ENCODE assay signal across 1 cellular context in the genomic region with DNA sequence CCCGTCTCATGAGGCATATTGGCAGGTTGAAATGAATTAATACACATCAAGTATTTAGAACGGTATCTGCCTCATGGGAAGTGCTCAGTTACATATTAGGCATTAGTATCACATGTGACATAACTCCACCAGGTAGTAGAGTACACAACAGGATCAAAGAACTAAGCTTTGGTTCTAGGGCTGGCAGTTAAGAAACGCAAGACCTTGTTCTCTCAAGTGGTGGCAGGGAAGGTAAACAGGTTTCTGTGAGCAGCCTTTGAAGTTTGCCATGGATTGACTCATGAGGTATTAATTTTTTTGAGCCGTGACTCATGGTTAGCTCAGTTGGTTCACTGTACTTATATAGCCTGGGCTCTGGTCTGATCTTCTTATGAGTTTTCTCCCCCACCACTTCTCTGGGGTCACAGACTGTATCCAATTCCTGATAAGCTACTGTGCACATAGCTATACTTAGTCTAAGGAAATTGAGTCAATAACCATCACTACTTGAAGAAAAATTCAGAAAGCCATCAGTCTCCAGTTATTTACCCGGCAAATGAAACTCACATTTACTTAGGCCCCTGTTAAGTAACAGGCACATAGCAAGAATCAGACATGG.
TF ChIP-seq lines count a peak whose summit lies in the region.

No MANE protein-coding gene starts in this region.

TF ChIP-seq in HepG2, 621 proteins besides CTCF, POLR2A, EP300 and RAD21 (continued from another document and continues in another):
- TF ChIP-seq NAIF1 (CRISPR knock-in tag; IDR thresholded peaks at IDR 0.05; ENCODE audit: borderline replicate concordance) = no peak
- peak; percentile 74 for TF ChIP-seq KDM1A (CRISPR knock-in tag; IDR thresholded peaks at IDR 0.05)
- TF ChIP-seq SRSF9 (IDR thresholded peaks at IDR 0.05; ENCODE audit: borderline replicate concordance, insufficient read depth, low read depth, low read length, poor library complexity, severe bottlenecking) = no peak
- peak; percentile 75 for TF ChIP-seq ZNF430 (CRISPR knock-in tag; IDR thresholded peaks at IDR 0.05)
- peak; percentile 62; the same call in 1 of the 2 replicates for TF ChIP-seq HNRNPUL1 (IDR thresholded peaks at IDR 0.05; ENCODE audit: low read depth, low read length)
- no peak for TF ChIP-seq RARG (CRISPR knock-in tag; IDR thresholded peaks at IDR 0.05; ENCODE audit: low read depth)
- TF ChIP-seq ZKSCAN5 (CRISPR knock-in tag; IDR thresholded peaks at IDR 0.05) = no peak
- TF ChIP-seq ZFAT (CRISPR knock-in tag; conservative IDR thresholded peaks at IDR 0.05) = no peak
- no peak for TF ChIP-seq ZNF501 (CRISPR knock-in tag; IDR thresholded peaks at IDR 0.05)
- no peak for TF ChIP-seq ZC3H4 (CRISPR knock-in tag; IDR thresholded peaks at IDR 0.05; ENCODE audit: borderline replicate concordance)
- TF ChIP-seq SRSF4 (IDR thresholded peaks at IDR 0.05; ENCODE audit: low read depth, low read length, poor library complexity, severe bottlenecking) = no peak
- TF ChIP-seq NFKB2 (CRISPR knock-in tag; IDR thresholded peaks at IDR 0.05; ENCODE audit: borderline replicate concordance) = no peak
- TF ChIP-seq, protein P1, sequence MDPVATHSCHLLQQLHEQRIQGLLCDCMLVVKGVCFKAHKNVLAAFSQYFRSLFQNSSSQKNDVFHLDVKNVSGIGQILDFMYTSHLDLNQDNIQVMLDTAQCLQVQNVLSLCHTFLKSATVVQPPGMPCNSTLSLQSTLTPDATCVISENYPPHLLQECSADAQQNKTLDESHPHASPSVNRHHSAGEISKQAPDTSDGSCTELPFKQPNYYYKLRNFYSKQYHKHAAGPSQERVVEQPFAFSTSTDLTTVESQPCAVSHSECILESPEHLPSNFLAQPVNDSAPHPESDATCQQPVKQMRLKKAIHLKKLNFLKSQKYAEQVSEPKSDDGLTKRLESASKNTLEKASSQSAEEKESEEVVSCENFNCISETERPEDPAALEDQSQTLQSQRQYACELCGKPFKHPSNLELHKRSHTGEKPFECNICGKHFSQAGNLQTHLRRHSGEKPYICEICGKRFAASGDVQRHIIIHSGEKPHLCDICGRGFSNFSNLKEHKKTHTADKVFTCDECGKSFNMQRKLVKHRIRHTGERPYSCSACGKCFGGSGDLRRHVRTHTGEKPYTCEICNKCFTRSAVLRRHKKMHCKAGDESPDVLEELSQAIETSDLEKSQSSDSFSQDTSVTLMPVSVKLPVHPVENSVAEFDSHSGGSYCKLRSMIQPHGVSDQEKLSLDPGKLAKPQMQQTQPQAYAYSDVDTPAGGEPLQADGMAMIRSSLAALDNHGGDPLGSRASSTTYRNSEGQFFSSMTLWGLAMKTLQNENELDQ (CRISPR knock-in tag; IDR thresholded peaks at IDR 0.05; ENCODE audit: borderline replicate concordance) = no peak
- TF ChIP-seq ZNF839 (CRISPR knock-in tag; IDR thresholded peaks at IDR 0.05; ENCODE audit: borderline replicate concordance) = no peak
- TF ChIP-seq, protein P2, sequence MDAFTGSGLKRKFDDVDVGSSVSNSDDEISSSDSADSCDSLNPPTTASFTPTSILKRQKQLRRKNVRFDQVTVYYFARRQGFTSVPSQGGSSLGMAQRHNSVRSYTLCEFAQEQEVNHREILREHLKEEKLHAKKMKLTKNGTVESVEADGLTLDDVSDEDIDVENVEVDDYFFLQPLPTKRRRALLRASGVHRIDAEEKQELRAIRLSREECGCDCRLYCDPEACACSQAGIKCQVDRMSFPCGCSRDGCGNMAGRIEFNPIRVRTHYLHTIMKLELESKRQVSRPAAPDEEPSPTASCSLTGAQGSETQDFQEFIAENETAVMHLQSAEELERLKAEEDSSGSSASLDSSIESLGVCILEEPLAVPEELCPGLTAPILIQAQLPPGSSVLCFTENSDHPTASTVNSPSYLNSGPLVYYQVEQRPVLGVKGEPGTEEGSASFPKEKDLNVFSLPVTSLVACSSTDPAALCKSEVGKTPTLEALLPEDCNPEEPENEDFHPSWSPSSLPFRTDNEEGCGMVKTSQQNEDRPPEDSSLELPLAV (CRISPR knock-in tag; conservative IDR thresholded peaks at IDR 0.05; ENCODE audit: low read depth) = no peak
- TF ChIP-seq RBAK (CRISPR knock-in tag; IDR thresholded peaks at IDR 0.05) = no peak
- TF ChIP-seq, protein P3, sequence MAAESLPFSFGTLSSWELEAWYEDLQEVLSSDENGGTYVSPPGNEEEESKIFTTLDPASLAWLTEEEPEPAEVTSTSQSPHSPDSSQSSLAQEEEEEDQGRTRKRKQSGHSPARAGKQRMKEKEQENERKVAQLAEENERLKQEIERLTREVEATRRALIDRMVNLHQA (CRISPR knock-in tag; IDR thresholded peaks at IDR 0.05) = no peak
- no peak for TF ChIP-seq HES4 (CRISPR knock-in tag; IDR thresholded peaks at IDR 0.05; ENCODE audit: borderline replicate concordance)
- TF ChIP-seq, protein P4, sequence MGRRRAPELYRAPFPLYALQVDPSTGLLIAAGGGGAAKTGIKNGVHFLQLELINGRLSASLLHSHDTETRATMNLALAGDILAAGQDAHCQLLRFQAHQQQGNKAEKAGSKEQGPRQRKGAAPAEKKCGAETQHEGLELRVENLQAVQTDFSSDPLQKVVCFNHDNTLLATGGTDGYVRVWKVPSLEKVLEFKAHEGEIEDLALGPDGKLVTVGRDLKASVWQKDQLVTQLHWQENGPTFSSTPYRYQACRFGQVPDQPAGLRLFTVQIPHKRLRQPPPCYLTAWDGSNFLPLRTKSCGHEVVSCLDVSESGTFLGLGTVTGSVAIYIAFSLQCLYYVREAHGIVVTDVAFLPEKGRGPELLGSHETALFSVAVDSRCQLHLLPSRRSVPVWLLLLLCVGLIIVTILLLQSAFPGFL (CRISPR knock-in tag; IDR thresholded peaks at IDR 0.05) = no peak
- TF ChIP-seq, protein P5, sequence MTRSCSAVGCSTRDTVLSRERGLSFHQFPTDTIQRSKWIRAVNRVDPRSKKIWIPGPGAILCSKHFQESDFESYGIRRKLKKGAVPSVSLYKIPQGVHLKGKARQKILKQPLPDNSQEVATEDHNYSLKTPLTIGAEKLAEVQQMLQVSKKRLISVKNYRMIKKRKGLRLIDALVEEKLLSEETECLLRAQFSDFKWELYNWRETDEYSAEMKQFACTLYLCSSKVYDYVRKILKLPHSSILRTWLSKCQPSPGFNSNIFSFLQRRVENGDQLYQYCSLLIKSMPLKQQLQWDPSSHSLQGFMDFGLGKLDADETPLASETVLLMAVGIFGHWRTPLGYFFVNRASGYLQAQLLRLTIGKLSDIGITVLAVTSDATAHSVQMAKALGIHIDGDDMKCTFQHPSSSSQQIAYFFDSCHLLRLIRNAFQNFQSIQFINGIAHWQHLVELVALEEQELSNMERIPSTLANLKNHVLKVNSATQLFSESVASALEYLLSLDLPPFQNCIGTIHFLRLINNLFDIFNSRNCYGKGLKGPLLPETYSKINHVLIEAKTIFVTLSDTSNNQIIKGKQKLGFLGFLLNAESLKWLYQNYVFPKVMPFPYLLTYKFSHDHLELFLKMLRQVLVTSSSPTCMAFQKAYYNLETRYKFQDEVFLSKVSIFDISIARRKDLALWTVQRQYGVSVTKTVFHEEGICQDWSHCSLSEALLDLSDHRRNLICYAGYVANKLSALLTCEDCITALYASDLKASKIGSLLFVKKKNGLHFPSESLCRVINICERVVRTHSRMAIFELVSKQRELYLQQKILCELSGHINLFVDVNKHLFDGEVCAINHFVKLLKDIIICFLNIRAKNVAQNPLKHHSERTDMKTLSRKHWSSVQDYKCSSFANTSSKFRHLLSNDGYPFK (CRISPR knock-in tag; IDR thresholded peaks at IDR 0.05; ENCODE audit: borderline replicate concordance) = no peak
- TF ChIP-seq, protein P6, sequence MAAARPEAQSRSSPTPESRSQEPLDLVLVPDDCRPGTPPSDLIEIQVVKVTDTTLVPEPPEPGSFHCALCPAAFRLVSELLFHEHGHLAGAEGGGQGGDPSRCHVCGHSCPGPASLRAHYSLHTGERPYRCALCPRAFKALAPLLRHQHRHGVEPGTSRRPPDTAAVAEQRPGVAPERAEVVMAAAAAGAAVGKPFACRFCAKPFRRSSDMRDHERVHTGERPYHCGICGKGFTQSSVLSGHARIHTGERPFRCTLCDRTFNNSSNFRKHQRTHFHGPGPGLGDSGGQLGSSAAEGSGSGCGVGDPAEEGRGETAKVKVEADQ (CRISPR knock-in tag; IDR thresholded peaks at IDR 0.05; ENCODE audit: borderline replicate concordance) = peak; percentile 77; the same call in 1 of the 2 replicates
- no peak; the same call in 1 of the 2 replicates for TF ChIP-seq ZNF350 (CRISPR knock-in tag; IDR thresholded peaks at IDR 0.05; ENCODE audit: borderline replicate concordance, low read depth)
- TF ChIP-seq MTA1 (CRISPR knock-in tag; IDR thresholded peaks at IDR 0.05; ENCODE audit: borderline replicate concordance) = peak; percentile 35; the same call in 1 of the 2 replicates
- TF ChIP-seq, protein P7, sequence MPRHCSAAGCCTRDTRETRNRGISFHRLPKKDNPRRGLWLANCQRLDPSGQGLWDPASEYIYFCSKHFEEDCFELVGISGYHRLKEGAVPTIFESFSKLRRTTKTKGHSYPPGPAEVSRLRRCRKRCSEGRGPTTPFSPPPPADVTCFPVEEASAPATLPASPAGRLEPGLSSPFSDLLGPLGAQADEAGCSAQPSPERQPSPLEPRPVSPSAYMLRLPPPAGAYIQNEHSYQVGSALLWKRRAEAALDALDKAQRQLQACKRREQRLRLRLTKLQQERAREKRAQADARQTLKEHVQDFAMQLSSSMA (CRISPR knock-in tag; IDR thresholded peaks at IDR 0.05) = no peak
- TF ChIP-seq, protein P8, sequence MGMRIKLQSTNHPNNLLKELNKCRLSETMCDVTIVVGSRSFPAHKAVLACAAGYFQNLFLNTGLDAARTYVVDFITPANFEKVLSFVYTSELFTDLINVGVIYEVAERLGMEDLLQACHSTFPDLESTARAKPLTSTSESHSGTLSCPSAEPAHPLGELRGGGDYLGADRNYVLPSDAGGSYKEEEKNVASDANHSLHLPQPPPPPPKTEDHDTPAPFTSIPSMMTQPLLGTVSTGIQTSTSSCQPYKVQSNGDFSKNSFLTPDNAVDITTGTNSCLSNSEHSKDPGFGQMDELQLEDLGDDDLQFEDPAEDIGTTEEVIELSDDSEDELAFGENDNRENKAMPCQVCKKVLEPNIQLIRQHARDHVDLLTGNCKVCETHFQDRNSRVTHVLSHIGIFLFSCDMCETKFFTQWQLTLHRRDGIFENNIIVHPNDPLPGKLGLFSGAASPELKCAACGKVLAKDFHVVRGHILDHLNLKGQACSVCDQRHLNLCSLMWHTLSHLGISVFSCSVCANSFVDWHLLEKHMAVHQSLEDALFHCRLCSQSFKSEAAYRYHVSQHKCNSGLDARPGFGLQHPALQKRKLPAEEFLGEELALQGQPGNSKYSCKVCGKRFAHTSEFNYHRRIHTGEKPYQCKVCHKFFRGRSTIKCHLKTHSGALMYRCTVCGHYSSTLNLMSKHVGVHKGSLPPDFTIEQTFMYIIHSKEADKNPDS (CRISPR knock-in tag; IDR thresholded peaks at IDR 0.05) = peak; percentile 97
- TF ChIP-seq, protein P9, sequence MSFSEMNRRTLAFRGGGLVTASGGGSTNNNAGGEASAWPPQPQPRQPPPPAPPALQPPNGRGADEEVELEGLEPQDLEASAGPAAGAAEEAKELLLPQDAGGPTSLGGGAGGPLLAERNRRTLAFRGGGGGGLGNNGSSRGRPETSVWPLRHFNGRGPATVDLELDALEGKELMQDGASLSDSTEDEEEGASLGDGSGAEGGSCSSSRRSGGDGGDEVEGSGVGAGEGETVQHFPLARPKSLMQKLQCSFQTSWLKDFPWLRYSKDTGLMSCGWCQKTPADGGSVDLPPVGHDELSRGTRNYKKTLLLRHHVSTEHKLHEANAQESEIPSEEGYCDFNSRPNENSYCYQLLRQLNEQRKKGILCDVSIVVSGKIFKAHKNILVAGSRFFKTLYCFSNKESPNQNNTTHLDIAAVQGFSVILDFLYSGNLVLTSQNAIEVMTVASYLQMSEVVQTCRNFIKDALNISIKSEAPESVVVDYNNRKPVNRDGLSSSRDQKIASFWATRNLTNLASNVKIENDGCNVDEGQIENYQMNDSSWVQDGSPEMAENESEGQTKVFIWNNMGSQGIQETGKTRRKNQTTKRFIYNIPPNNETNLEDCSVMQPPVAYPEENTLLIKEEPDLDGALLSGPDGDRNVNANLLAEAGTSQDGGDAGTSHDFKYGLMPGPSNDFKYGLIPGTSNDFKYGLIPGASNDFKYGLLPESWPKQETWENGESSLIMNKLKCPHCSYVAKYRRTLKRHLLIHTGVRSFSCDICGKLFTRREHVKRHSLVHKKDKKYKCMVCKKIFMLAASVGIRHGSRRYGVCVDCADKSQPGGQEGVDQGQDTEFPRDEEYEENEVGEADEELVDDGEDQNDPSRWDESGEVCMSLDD (CRISPR knock-in tag; IDR thresholded peaks at IDR 0.05; ENCODE audit: borderline replicate concordance) = no peak
- TF ChIP-seq, protein P10, sequence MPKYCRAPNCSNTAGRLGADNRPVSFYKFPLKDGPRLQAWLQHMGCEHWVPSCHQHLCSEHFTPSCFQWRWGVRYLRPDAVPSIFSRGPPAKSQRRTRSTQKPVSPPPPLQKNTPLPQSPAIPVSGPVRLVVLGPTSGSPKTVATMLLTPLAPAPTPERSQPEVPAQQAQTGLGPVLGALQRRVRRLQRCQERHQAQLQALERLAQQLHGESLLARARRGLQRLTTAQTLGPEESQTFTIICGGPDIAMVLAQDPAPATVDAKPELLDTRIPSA (CRISPR knock-in tag; IDR thresholded peaks at IDR 0.05; ENCODE audit: borderline replicate concordance) = no peak
- peak; percentile 84 for TF ChIP-seq CEBPB (IDR thresholded peaks at IDR 0.05; ENCODE audit: borderline replicate concordance, low read depth, low read length)
- TF ChIP-seq, protein P11, sequence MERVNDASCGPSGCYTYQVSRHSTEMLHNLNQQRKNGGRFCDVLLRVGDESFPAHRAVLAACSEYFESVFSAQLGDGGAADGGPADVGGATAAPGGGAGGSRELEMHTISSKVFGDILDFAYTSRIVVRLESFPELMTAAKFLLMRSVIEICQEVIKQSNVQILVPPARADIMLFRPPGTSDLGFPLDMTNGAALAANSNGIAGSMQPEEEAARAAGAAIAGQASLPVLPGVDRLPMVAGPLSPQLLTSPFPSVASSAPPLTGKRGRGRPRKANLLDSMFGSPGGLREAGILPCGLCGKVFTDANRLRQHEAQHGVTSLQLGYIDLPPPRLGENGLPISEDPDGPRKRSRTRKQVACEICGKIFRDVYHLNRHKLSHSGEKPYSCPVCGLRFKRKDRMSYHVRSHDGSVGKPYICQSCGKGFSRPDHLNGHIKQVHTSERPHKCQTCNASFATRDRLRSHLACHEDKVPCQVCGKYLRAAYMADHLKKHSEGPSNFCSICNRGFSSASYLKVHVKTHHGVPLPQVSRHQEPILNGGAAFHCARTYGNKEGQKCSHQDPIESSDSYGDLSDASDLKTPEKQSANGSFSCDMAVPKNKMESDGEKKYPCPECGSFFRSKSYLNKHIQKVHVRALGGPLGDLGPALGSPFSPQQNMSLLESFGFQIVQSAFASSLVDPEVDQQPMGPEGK (CRISPR knock-in tag; IDR thresholded peaks at IDR 0.05) = peak; percentile 64; the same call in 1 of the 2 replicates
- no peak for TF ChIP-seq ZNF34 (CRISPR knock-in tag; IDR thresholded peaks at IDR 0.05; ENCODE audit: borderline replicate concordance)
- no peak for TF ChIP-seq REL (CRISPR knock-in tag; conservative IDR thresholded peaks at IDR 0.05)
- TF ChIP-seq, protein P12, sequence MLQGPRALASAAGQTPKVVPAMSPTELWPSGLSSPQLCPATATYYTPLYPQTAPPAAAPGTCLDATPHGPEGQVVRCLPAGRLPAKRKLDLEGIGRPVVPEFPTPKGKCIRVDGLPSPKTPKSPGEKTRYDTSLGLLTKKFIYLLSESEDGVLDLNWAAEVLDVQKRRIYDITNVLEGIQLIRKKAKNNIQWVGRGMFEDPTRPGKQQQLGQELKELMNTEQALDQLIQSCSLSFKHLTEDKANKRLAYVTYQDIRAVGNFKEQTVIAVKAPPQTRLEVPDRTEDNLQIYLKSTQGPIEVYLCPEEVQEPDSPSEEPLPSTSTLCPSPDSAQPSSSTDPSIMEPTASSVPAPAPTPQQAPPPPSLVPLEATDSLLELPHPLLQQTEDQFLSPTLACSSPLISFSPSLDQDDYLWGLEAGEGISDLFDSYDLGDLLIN (CRISPR knock-in tag; IDR thresholded peaks at IDR 0.05; ENCODE audit: borderline replicate concordance) = no peak
- TF ChIP-seq ZNF468 (CRISPR knock-in tag; IDR thresholded peaks at IDR 0.05) = no peak
- TF ChIP-seq RFXANK (CRISPR knock-in tag; IDR thresholded peaks at IDR 0.05) = peak; percentile 48; the same call in 1 of the 2 replicates
- peak; percentile 91 for TF ChIP-seq HOXA5 (CRISPR knock-in tag; IDR thresholded peaks at IDR 0.05)
- no peak for TF ChIP-seq ZBTB42 (CRISPR knock-in tag; IDR thresholded peaks at IDR 0.05)
